17 cellular contexts compared by ENCODE assay signal in the genomic region with DNA sequence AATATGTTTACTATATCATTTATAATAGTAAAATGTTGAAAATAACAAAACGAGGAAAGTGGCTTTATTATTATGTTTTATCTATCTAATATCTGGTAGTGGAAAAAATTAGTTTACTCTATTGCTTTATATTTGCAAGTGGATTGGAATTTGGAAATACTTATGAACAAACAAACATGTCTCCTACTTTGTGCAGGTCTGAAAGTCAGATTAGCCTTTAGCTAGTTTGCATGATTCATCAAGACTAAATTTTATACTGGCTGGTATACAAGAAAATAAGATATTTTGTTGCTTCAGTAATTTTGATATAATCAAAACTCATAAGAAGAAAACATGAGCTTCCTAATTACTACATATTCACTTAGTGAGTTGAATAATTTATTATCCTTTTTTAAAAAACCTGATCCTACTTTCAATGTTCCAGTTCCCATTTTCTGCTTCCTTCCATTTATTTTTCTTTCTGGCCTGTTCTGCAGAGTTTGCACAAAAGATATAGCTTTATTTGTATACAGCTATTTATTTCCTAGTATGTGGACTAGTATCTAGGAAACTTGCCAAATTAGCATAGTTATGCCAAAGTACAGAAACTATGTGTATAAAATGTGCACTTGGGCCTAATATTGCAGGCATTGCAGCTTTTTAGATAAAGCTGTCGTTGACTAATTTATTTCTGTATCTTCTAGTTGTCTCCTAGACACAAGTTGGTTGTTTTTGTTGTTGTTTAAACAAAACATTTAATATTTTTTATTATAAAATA.
DNase-seq lines count a peak whose midpoint lies in the region; ATAC-seq, FAIRE-seq and TF ChIP-seq lines count a peak whose summit lies in the region.
"Had no signal": no experiment of that assay in that cellular context is flagged by ENCODE, and none has a peak within 500 bp of the region (broad histone marks: within the 10 kb centered on the region; RNA-seq: fewer than 3 reads in every experiment).

No MANE protein-coding gene starts in this region.

- no peak overlapping the region for H3K4me3 ChIP-seq in tibial nerve

- no peak for TF ChIP-seq CTCF in tibial nerve (IDR thresholded peaks at IDR 0.05)

- peaks cover 0 to 5% (median 0%) of the 10 kb centered on the region in 4 donors for H3K4me1 ChIP-seq in tibial nerve

- H3K36me3 ChIP-seq in tibial nerve = no peaks in the 10 kb centered on the region

- DNase-seq in H54 (ENCODE audit: insufficient read length, low spot score) (no peak), amniotic epithelial cell (ENCODE audit: low read depth) (peak; percentile 27), frontal cortex (ENCODE audit: low spot score in 2 of 2) (no peak), superior temporal gyrus (ENCODE audit: extremely low spot score) (peak; percentile 39), tibial nerve (ENCODE audit: low spot score in 2 of 2) (no peak), head of caudate nucleus (no peak)
- DNase-seq: ACHN, AML-193, DMS153, KBM-7, NCI-H1092, NCI-H2081 treated with DMSO at 0.1 percent for 48 hours, NCI-H510A, NCI-H774, RPMI8226, SIG-M5 had no signal

- H3K9me3 ChIP-seq in tibial nerve = no peaks in the 10 kb centered on the region

- intact Hi-C loops in head of caudate nucleus (cut with DNase I) = no loop called here

- FAIRE-seq in H54 (lab: Jason Lieb, UNC) = peak; percentile 70
- peak; percentile 53 for FAIRE-seq in frontal cortex (lab: Jason Lieb, UNC)

- no peak overlapping the region for H3K27ac ChIP-seq in tibial nerve

- TF ChIP-seq POLR2A in H54 (IDR thresholded peaks at IDR 0.05; ENCODE audit: low read depth, low read length) = no peak
- TF ChIP-seq POLR2A in tibial nerve (IDR thresholded peaks at IDR 0.05) = no peak

- H3K27me3 ChIP-seq in tibial nerve = no peaks in the 10 kb centered on the region

- WGBS in tibial nerve, 2 donors = 32 to 52% methylated on average over 2 of the region's 2 CpGs

- ATAC-seq in GM21723 (IDR thresholded peaks at IDR 0.05; ENCODE audit: unreplicated experiment) = no peak

- TF ChIP-seq EP300 in tibial nerve (IDR thresholded peaks at IDR 0.05) = no peak

Comparison
In these comparisons a context has a peak if more than half of its experiments do, and no peak if none do; other contexts are left out.
1. DNase-seq: peak in amniotic epithelial cell (single experiment) and superior temporal gyrus (single experiment); none in H54 (single experiment), frontal cortex (0 of 2), tibial nerve (0 of 2) and head of caudate nucleus (0 of 42).